Comparison of ENCODE assay signal across 9 cellular contexts in the genomic region with DNA sequence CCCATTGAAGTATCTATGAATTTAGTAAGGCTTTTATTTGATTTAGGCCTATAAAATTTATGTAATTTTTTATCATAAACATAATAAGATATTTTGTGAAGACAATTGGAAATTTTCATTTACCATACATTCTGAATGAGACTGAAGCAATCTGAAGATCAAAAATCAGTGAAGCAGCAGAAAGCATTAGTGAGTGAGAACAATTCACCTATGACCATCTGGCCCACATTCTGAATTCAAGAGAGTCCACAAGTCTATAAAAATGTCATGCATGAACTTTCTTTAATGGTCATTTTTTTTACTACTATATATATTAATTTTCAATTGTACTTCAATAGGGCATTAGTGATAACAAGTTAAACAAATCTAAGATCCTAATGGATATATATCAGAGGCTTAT.
"Had no signal": no experiment of that assay in that cellular context is flagged by ENCODE, and none has a peak within 500 bp of the region (broad histone marks: within the 10 kb centered on the region; RNA-seq: fewer than 3 reads in every experiment).

No MANE protein-coding gene starts in this region.

- DNase-seq: H9, HCEC 1CT, IMR-90, KG1 had no signal

- ATAC-seq: GM23338, K562 had no signal

- FAIRE-seq: H1, H54, HTR-8/SVneo, K562 had no signal
